ENCODE assay signal across 1 cellular context in the genomic region with DNA sequence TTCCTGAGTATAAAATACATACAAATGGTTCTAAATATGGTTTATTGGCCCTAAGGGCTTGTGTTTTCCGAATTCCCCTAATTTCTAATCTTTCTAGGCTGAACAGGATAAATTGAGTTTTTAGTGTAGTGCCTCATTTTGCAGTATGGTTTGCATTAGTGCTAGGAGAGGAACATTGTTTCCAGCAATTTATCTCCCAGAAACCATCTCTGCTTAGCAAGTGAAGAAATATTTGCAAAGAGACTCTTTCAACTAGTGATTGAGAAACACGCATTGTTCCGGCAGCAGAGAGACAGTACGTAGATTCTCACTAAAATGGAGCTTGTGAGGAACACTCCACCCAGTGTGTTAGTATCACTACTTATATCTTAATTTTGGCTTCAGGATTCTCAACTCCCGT.
TF ChIP-seq lines count a peak whose summit lies in the region.

No MANE protein-coding gene starts in this region.

TF ChIP-seq in SK-N-SH, 30 proteins besides CTCF, POLR2A, EP300 and RAD21 (continued from another document):
- TF ChIP-seq REST (IDR thresholded peaks at IDR 0.05; ENCODE audit: low read depth, low read length), result no peak
- no peak for TF ChIP-seq EZH2phosphoT487 (IDR thresholded peaks at IDR 0.05; ENCODE audit: borderline replicate concordance, low read depth)
- TF ChIP-seq JUND (IDR thresholded peaks at IDR 0.05), result 0 out of 2 replicates have a peak, but pooled peaks have one; percentile 16
- TF ChIP-seq MXI1 (IDR thresholded peaks at IDR 0.05; ENCODE audit: low read depth, low read length), result peak; percentile 19; the same call in 1 of the 2 replicates
- TF ChIP-seq, protein P1, sequence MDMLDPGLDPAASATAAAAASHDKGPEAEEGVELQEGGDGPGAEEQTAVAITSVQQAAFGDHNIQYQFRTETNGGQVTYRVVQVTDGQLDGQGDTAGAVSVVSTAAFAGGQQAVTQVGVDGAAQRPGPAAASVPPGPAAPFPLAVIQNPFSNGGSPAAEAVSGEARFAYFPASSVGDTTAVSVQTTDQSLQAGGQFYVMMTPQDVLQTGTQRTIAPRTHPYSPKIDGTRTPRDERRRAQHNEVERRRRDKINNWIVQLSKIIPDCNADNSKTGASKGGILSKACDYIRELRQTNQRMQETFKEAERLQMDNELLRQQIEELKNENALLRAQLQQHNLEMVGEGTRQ (IDR thresholded peaks at IDR 0.05; ENCODE audit: borderline replicate concordance, low read depth, low read length), result no peak
- no peak for TF ChIP-seq TEAD4 (IDR thresholded peaks at IDR 0.05; ENCODE audit: borderline replicate concordance, insufficient read depth)
- no peak for TF ChIP-seq POLR2AphosphoS5 (IDR thresholded peaks at IDR 0.05; ENCODE audit: low read depth, low read length)
- TF ChIP-seq, protein P2, sequence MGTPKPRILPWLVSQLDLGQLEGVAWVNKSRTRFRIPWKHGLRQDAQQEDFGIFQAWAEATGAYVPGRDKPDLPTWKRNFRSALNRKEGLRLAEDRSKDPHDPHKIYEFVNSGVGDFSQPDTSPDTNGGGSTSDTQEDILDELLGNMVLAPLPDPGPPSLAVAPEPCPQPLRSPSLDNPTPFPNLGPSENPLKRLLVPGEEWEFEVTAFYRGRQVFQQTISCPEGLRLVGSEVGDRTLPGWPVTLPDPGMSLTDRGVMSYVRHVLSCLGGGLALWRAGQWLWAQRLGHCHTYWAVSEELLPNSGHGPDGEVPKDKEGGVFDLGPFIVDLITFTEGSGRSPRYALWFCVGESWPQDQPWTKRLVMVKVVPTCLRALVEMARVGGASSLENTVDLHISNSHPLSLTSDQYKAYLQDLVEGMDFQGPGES (IDR thresholded peaks at IDR 0.05; ENCODE audit: low read depth, low read length), result no peak
- TF ChIP-seq, protein P3, sequence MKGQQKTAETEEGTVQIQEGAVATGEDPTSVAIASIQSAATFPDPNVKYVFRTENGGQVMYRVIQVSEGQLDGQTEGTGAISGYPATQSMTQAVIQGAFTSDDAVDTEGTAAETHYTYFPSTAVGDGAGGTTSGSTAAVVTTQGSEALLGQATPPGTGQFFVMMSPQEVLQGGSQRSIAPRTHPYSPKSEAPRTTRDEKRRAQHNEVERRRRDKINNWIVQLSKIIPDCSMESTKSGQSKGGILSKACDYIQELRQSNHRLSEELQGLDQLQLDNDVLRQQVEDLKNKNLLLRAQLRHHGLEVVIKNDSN (IDR thresholded peaks at IDR 0.05; ENCODE audit: borderline replicate concordance, low read depth), result no peak
- no peak for TF ChIP-seq RFX5 (IDR thresholded peaks at IDR 0.05; ENCODE audit: low read length)
- TF ChIP-seq RCOR1 (IDR thresholded peaks at IDR 0.05; ENCODE audit: low read length), result peak; percentile 23; the same call in 1 of the 2 replicates
- TF ChIP-seq, protein P4, sequence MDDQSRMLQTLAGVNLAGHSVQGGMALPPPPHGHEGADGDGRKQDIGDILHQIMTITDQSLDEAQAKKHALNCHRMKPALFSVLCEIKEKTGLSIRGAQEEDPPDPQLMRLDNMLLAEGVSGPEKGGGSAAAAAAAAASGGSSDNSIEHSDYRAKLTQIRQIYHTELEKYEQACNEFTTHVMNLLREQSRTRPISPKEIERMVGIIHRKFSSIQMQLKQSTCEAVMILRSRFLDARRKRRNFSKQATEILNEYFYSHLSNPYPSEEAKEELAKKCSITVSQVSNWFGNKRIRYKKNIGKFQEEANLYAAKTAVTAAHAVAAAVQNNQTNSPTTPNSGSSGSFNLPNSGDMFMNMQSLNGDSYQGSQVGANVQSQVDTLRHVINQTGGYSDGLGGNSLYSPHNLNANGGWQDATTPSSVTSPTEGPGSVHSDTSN (IDR thresholded peaks at IDR 0.05), result 0 out of 2 replicates have a peak, but pooled peaks have one; percentile 8
- TF ChIP-seq GABPA (IDR thresholded peaks at IDR 0.05; ENCODE audit: low read depth), result no peak
TF ChIP-seq in SK-N-SH: peak in this region for 8.
